In the genomic region with DNA sequence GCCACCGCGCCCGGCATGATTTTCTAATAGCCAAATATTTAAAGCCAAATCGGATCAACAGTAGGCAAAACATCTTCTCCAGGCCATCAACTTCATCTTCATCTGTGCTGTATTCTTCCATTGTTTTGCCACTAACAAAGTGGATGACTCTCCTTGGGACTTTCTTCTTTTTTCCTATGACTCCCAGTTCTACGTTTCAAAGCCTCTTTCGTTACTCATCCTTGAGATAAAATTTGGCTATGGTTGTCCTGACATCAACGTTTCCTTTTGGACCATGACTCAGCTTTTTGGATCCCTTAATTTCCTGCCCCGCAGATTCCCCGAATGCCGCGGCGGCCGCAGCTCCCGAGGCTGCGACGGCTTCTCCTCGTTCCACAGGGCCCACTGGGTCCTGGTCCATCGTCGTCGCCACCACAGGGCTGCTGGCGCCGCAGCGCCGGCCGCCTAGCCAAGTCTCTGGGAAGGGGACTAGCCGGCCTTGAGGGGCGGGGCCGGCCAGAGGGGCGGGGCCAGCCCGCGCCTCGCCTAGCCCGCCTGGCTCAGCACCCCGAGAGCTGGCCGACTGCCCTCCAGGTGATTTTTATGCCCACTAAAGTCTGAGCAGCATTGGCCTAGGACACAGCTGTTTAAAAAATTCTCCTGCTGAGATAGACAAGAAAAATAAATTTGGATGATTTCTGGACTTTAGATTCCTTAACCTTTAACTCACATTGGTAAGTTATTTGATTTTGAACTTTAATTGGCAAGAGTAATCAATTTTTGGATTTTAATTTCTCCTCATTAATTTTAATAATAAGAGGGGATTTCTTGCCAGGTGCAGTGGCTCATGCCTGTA, we compare ENCODE assay signal across 1 cellular context.
TF ChIP-seq lines count a peak whose summit lies in the region.

No MANE protein-coding gene starts in this region.

TF ChIP-seq in HEK293, 187 proteins besides CTCF, POLR2A, EP300 and RAD21 (continued from another document and continues in another):
- TF ChIP-seq, protein P1, sequence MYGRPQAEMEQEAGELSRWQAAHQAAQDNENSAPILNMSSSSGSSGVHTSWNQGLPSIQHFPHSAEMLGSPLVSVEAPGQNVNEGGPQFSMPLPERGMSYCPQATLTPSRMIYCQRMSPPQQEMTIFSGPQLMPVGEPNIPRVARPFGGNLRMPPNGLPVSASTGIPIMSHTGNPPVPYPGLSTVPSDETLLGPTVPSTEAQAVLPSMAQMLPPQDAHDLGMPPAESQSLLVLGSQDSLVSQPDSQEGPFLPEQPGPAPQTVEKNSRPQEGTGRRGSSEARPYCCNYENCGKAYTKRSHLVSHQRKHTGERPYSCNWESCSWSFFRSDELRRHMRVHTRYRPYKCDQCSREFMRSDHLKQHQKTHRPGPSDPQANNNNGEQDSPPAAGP (tag by site-specific recombination; IDR thresholded peaks at IDR 0.05) = 0 out of 2 replicates have a peak, but pooled peaks have one; percentile 19
- TF ChIP-seq PRDM1 (tag by site-specific recombination; IDR thresholded peaks at IDR 0.05) (peak; percentile 59; the same call in 1 of the 2 replicates), ZNF24 (tag by site-specific recombination; IDR thresholded peaks at IDR 0.05) (0 out of 2 replicates have a peak, but pooled peaks have one; percentile 39), ZNF513 (tag by site-specific recombination; IDR thresholded peaks at IDR 0.05) (peak; percentile 40), ZNF18 (tag by site-specific recombination; IDR thresholded peaks at IDR 0.05) (no peak), KLF9 (tag by site-specific recombination; IDR thresholded peaks at IDR 0.05; ENCODE audit: low read depth) (peak; percentile 82), ZNF600 (tag by site-specific recombination; IDR thresholded peaks at IDR 0.05) (peak; percentile 80), HOXC10 (CRISPR knock-in tag; IDR thresholded peaks at IDR 0.05) (no peak), ZNF670 (tag by site-specific recombination; IDR thresholded peaks at IDR 0.05; ENCODE audit: low read depth) (no peak), ZBTB17 (tag by site-specific recombination; IDR thresholded peaks at IDR 0.05) (peak; percentile 88), ZNF792 (tag by site-specific recombination; IDR thresholded peaks at IDR 0.05) (no peak), ZNF48 (tag by site-specific recombination; IDR thresholded peaks at IDR 0.05) (no peak), ZNF580 (tag by site-specific recombination; IDR thresholded peaks at IDR 0.05) (no peak), ZNF518A (tag by site-specific recombination; conservative IDR thresholded peaks at IDR 0.05; ENCODE audit: low read depth) (0 out of 2 replicates have a peak, but pooled peaks have one; percentile 23), HOXD13 (CRISPR knock-in tag; IDR thresholded peaks at IDR 0.05; ENCODE audit: borderline replicate concordance) (no peak), ZNF23 (tag by site-specific recombination; IDR thresholded peaks at IDR 0.05; ENCODE audit: borderline replicate concordance) (no peak), ZBTB48 (tag by site-specific recombination; IDR thresholded peaks at IDR 0.05) (0 out of 2 replicates have a peak, but pooled peaks have one; percentile 51), MZF1 (tag by site-specific recombination; IDR thresholded peaks at IDR 0.05; ENCODE audit: borderline replicate concordance) (peak; percentile 61; the same call in 1 of the 2 replicates), ZNF239 (tag by site-specific recombination; IDR thresholded peaks at IDR 0.05) (no peak), ZNF146 (tag by site-specific recombination; IDR thresholded peaks at IDR 0.05) (no peak), ZNF548 (tag by site-specific recombination; IDR thresholded peaks at IDR 0.05) (no peak), ZNF394 (tag by site-specific recombination; IDR thresholded peaks at IDR 0.05; ENCODE audit: borderline replicate concordance) (peak; percentile 48; the same call in 1 of the 2 replicates), ZNF324 (tag by site-specific recombination; IDR thresholded peaks at IDR 0.05) (no peak), ZNF624 (tag by site-specific recombination; IDR thresholded peaks at IDR 0.05) (no peak), SP3 (tag by site-specific recombination; IDR thresholded peaks at IDR 0.05) (peak; percentile 50; the same call in 1 of the 2 replicates), OSR2 (tag by site-specific recombination; IDR thresholded peaks at IDR 0.05) (peak; percentile 43), KLF8 (tag by site-specific recombination; IDR thresholded peaks at IDR 0.05) (no peak), ZNF292 (tag by site-specific recombination; IDR thresholded peaks at IDR 0.05; ENCODE audit: borderline replicate concordance, low read depth) (no peak), SP7 (tag by site-specific recombination; IDR thresholded peaks at IDR 0.05) (peak; percentile 46; the same call in 1 of the 2 replicates), SP2 (tag by site-specific recombination; IDR thresholded peaks at IDR 0.05) (no peak), ZNF768 (tag by site-specific recombination; IDR thresholded peaks at IDR 0.05) (no peak), ZNF19 (tag by site-specific recombination; IDR thresholded peaks at IDR 0.05; ENCODE audit: low read depth) (no peak)
- TF ChIP-seq, protein P2, sequence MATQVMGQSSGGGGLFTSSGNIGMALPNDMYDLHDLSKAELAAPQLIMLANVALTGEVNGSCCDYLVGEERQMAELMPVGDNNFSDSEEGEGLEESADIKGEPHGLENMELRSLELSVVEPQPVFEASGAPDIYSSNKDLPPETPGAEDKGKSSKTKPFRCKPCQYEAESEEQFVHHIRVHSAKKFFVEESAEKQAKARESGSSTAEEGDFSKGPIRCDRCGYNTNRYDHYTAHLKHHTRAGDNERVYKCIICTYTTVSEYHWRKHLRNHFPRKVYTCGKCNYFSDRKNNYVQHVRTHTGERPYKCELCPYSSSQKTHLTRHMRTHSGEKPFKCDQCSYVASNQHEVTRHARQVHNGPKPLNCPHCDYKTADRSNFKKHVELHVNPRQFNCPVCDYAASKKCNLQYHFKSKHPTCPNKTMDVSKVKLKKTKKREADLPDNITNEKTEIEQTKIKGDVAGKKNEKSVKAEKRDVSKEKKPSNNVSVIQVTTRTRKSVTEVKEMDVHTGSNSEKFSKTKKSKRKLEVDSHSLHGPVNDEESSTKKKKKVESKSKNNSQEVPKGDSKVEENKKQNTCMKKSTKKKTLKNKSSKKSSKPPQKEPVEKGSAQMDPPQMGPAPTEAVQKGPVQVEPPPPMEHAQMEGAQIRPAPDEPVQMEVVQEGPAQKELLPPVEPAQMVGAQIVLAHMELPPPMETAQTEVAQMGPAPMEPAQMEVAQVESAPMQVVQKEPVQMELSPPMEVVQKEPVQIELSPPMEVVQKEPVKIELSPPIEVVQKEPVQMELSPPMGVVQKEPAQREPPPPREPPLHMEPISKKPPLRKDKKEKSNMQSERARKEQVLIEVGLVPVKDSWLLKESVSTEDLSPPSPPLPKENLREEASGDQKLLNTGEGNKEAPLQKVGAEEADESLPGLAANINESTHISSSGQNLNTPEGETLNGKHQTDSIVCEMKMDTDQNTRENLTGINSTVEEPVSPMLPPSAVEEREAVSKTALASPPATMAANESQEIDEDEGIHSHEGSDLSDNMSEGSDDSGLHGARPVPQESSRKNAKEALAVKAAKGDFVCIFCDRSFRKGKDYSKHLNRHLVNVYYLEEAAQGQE (tag by site-specific recombination; IDR thresholded peaks at IDR 0.05) = 0 out of 2 replicates have a peak, but pooled peaks have one; percentile 14
- TF ChIP-seq, protein P3, sequence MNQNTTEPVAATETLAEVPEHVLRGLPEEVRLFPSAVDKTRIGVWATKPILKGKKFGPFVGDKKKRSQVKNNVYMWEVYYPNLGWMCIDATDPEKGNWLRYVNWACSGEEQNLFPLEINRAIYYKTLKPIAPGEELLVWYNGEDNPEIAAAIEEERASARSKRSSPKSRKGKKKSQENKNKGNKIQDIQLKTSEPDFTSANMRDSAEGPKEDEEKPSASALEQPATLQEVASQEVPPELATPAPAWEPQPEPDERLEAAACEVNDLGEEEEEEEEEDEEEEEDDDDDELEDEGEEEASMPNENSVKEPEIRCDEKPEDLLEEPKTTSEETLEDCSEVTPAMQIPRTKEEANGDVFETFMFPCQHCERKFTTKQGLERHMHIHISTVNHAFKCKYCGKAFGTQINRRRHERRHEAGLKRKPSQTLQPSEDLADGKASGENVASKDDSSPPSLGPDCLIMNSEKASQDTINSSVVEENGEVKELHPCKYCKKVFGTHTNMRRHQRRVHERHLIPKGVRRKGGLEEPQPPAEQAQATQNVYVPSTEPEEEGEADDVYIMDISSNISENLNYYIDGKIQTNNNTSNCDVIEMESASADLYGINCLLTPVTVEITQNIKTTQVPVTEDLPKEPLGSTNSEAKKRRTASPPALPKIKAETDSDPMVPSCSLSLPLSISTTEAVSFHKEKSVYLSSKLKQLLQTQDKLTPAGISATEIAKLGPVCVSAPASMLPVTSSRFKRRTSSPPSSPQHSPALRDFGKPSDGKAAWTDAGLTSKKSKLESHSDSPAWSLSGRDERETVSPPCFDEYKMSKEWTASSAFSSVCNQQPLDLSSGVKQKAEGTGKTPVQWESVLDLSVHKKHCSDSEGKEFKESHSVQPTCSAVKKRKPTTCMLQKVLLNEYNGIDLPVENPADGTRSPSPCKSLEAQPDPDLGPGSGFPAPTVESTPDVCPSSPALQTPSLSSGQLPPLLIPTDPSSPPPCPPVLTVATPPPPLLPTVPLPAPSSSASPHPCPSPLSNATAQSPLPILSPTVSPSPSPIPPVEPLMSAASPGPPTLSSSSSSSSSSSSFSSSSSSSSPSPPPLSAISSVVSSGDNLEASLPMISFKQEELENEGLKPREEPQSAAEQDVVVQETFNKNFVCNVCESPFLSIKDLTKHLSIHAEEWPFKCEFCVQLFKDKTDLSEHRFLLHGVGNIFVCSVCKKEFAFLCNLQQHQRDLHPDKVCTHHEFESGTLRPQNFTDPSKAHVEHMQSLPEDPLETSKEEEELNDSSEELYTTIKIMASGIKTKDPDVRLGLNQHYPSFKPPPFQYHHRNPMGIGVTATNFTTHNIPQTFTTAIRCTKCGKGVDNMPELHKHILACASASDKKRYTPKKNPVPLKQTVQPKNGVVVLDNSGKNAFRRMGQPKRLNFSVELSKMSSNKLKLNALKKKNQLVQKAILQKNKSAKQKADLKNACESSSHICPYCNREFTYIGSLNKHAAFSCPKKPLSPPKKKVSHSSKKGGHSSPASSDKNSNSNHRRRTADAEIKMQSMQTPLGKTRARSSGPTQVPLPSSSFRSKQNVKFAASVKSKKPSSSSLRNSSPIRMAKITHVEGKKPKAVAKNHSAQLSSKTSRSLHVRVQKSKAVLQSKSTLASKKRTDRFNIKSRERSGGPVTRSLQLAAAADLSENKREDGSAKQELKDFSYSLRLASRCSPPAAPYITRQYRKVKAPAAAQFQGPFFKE (tag by site-specific recombination; IDR thresholded peaks at IDR 0.05; ENCODE audit: borderline replicate concordance) = no peak
